8 cellular contexts compared by ENCODE assay signal in the genomic region with DNA sequence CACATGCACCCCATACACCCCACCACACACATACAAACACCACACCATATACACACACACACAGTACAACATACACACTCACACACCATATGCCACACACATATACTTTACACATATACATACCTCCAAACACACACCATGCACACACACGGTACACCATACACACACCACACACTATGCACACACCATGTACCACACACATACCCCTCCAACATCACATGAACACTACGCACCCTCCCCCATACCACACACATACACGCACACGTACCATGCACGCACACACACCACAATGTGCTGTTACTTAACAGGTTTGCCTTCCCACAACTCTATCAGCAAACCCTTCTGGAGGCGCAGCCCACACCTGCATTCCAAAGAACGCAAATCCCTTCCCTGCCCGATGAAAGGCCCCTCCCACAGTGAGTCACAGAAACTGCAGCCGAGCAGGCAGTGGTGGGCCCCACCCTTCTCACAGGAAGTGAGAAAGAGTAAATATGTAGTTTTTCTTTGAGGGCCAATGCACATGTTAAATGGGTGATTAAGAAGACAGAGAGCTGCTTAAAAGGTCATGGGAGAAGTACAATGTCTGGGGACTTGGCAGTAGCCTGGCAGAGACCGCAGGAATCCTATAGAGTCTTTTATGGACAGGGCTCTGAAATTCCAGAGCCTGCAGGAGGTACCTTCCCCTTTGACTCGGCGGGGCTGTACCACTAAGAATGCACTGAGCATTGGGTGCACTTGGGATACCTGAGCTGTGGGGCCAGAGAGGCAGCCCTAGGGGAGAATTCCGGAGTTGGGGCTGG. TPM values are rescaled to one million over a fixed set of nuclear protein-coding genes. Genes with fewer than 3 reads are reported as not detected.
DNase-seq lines count a peak whose midpoint lies in the region; ATAC-seq and TF ChIP-seq lines count a peak whose summit lies in the region.

No MANE protein-coding gene starts in this region.

- H3K4me3 Mint-ChIP-seq in endodermal cell: no peak overlapping the region
- no peak overlapping the region for H3K4me3 Mint-ChIP-seq in stimulated activated naive CD8-positive, alpha-beta T cell treated with anti-CD3 and anti-CD28 coated beads, Interleukin-15, amount 100 ng/mL, for 72 hours

- ATAC-seq in GM18505 (IDR thresholded peaks at IDR 0.05; ENCODE audit: unreplicated experiment) (peak; percentile 87), HG02642 (IDR thresholded peaks at IDR 0.05; ENCODE audit: poor library complexity, unreplicated experiment) (peak; percentile 91)
- ATAC-seq in stimulated activated naive CD8-positive, alpha-beta T cell treated with anti-CD3 and anti-CD28 coated beads, Interleukin-15, amount 100 ng/mL, for 72 hours: peak; percentile 87

- no peaks in the 10 kb centered on the region for H3K36me3 Mint-ChIP-seq in endodermal cell (ENCODE audit: low read depth)

- peaks cover 16% of the 10 kb centered on the region for H3K4me1 ChIP-seq in endodermal cell (ENCODE audit: control insufficient read depth, insufficient read depth, low read length)
- peaks cover 45% of the 10 kb centered on the region for H3K4me1 ChIP-seq in mucosa of stomach (ENCODE audit: control insufficient read depth, insufficient read depth, low read length)

- peaks cover 34% of the 10 kb centered on the region for H3K4me1 Mint-ChIP-seq in endodermal cell
- H3K4me1 Mint-ChIP-seq in stimulated activated naive CD8-positive, alpha-beta T cell treated with anti-CD3 and anti-CD28 coated beads, Interleukin-15, amount 100 ng/mL, for 72 hours: peaks cover 20% of the 10 kb centered on the region

- H3K4me3 ChIP-seq in endodermal cell (ENCODE audit: low read length) (peak overlapping the region; percentile 65), mucosa of stomach (ENCODE audit: low read length) (peak overlapping the region; percentile 15)

- TF ChIP-seq POLR2A in GM18505 (IDR thresholded peaks at IDR 0.05; ENCODE audit: borderline replicate concordance, extremely low read depth, insufficient read depth, insufficient read length): peak; percentile 27

- no peaks in the 10 kb centered on the region for H3K36me3 ChIP-seq in endodermal cell (ENCODE audit: control insufficient read depth, insufficient read depth, low read length)
- H3K36me3 ChIP-seq in mucosa of stomach (ENCODE audit: control insufficient read depth, insufficient read depth, low read length): no peaks in the 10 kb centered on the region

- no peak overlapping the region for H3K27ac Mint-ChIP-seq in endodermal cell
- no peak overlapping the region for H3K27ac Mint-ChIP-seq in stimulated activated naive CD8-positive, alpha-beta T cell treated with anti-CD3 and anti-CD28 coated beads, Interleukin-15, amount 100 ng/mL, for 72 hours

- H3K27me3 Mint-ChIP-seq in endodermal cell (ENCODE audit: insufficient read depth): no peaks in the 10 kb centered on the region
- H3K27me3 Mint-ChIP-seq in stimulated activated naive CD8-positive, alpha-beta T cell treated with anti-CD3 and anti-CD28 coated beads, Interleukin-15, amount 100 ng/mL, for 72 hours: no peaks in the 10 kb centered on the region

- peak overlapping the region; percentile 50 for H3K27ac ChIP-seq in endodermal cell (ENCODE audit: low read depth, low read length)

- H3K9ac ChIP-seq in endodermal cell (ENCODE audit: extremely low read depth, low read length, poor library complexity, severe bottlenecking) (peak overlapping the region; percentile 41), mucosa of stomach (ENCODE audit: low read length) (peak overlapping the region; percentile 72)

- TF ChIP-seq CTCF in endodermal cell (conservative IDR thresholded peaks at IDR 0.05): no peak

- H3K9me3 ChIP-seq in endodermal cell (ENCODE audit: control insufficient read depth, low read length): no peaks in the 10 kb centered on the region
- no peaks in the 10 kb centered on the region for H3K9me3 ChIP-seq in mucosa of stomach (ENCODE audit: control insufficient read depth, low read length)

- WGBS in endodermal cell (ENCODE audit: insufficient coverage in 1 of 2, insufficient read length in 1 of 2), 2 experiments: 11 to 19% methylated on average over 9 to 13 of the region's 13 CpGs

- H3K9me3 Mint-ChIP-seq in endodermal cell: no peaks in the 10 kb centered on the region
- H3K9me3 Mint-ChIP-seq in stimulated activated naive CD8-positive, alpha-beta T cell treated with anti-CD3 and anti-CD28 coated beads, Interleukin-15, amount 100 ng/mL, for 72 hours: no peaks in the 10 kb centered on the region

- DNase-seq in NCI-H146 treated with DMSO at 0.1 percent for 48 hours (lab: John Stamatoyannopoulos, UW; ENCODE audit: unreplicated experiment) (peak; percentile 61), endodermal cell (peak; percentile 98), NCI-H1417 treated with DMSO at 0.1 percent for 48 hours (lab: John Stamatoyannopoulos, UW) (no peak)
- DNase-seq in activated CD4-positive, alpha-beta T cell treated with anti-CD3 and anti-CD28 coated beads, Interleukin-2, amount 50 U/mL, for 4 hours: peak; percentile 85 to 86
- DNase-seq in stimulated activated naive CD8-positive, alpha-beta T cell treated with anti-CD3 and anti-CD28 coated beads, Interleukin-15, amount 100 ng/mL, for 72 hours: peak; percentile 65 to 80

- H3K27me3 ChIP-seq in endodermal cell (ENCODE audit: control insufficient read depth, insufficient read depth, low read length, poor library complexity, severe bottlenecking) (no peaks in the 10 kb centered on the region), mucosa of stomach (ENCODE audit: control insufficient read depth, insufficient read depth, low read length) (no peaks in the 10 kb centered on the region)

RNA-seq across cellular contexts. Expression of a gene that starts 34.1 kb away (rescaled TPM):
- total RNA-seq in endodermal cell: 100 to 1,000 TPM; 145 to 209 TPM
- 118 TPM for polyA plus RNA-seq in endodermal cell (2013, experiment 1 of 2)
- polyA plus RNA-seq in endodermal cell (2013, experiment 2 of 2): 115 TPM
